ENCODE assay signal across 8 cellular contexts in the genomic region with DNA sequence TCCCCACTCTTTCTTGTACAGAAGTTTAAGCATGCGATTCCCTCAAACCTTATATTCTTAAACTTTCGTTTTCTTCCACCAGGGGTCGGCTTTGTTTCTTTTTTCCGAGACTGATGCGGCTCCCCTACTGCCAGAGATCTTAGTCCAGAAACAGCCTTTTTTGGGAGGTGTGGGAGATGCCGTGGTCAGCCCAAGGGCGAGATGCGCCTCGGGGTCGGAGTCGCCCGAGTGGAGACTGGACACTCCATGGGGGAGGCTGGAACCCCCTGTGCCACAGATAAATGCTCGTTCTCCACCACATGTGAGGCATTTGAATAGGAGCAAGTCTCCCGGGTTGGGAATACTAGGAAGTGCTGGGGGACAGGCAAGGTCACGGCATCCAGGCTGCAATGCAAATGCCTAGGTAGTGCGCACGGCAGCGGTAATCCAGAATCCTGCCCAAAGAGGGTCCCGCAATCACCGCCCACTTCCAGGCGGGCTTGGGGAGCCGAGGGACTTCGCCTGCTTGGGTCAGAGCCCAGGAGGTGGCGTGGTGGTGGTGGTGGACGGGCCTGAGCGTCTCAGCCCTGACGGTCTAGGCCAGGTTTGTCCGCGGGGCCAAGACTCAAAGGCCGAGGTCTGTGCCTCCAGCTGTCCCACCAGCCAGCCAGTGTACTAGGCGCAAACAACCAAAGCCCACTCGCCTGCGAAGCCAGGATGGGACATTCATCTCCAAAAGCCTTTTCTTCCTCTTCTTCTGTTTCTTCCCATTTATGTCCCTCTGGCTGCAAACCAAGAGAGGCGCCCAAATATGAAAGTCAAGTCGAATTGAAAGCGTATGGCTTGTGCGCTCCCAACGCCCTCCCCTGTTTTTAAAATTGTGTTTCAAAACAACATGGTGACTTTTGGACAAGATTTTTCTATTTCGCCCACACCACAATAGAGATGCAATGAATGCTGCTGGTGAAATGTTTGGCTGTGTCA. TPM values are rescaled to one million over a fixed set of nuclear protein-coding genes. Genes with fewer than 3 reads are reported as not detected.
A peak's percentile ranks its signal among the peaks of the same experiment; 100 is the strongest.
DNase-seq lines count a peak whose midpoint lies in the region; ATAC-seq and TF ChIP-seq lines count a peak whose summit lies in the region.

No MANE protein-coding gene starts in this region.

- H3K27me3 ChIP-seq in CD4-positive, alpha-beta T cell (ENCODE audit: control insufficient read depth, insufficient read depth, low read length) = peaks cover 92% of the 10 kb centered on the region
- peaks cover 93% of the 10 kb centered on the region for H3K27me3 ChIP-seq in iPS-20b (ENCODE audit: insufficient read depth, low read length)
- H3K27me3 ChIP-seq in skeletal muscle satellite cell (ENCODE audit: control insufficient read depth, insufficient read depth, low read length) = peaks cover 81% of the 10 kb centered on the region

- H3K4me1 ChIP-seq in iPS-20b (ENCODE audit: insufficient read depth, low read length) = peaks cover 10% of the 10 kb centered on the region; the same call in 1 of the 2 replicates
- peaks cover 22% of the 10 kb centered on the region for H3K4me1 ChIP-seq in skeletal muscle satellite cell (ENCODE audit: control insufficient read depth, insufficient read depth, low read length)

- DNase-seq in CD4-positive, alpha-beta T cell = no peak
- peak; percentile 27 for DNase-seq in H4 (ENCODE audit: low spot score)
- DNase-seq in NCI-H82 treated with DMSO at 0.1 percent for 48 hours (lab: John Stamatoyannopoulos, UW; ENCODE audit: unreplicated experiment) = peak; percentile 31
- DNase-seq in astrocyte of the hippocampus (ENCODE audit: low read depth, low spot score) = peak; percentile 81

- POLR2A ChIA-PET in CD4-positive, alpha-beta T cell (lab: Charles Lee) = no interaction called here

- intact Hi-C loops in CD4-positive, alpha-beta T cell (cut with DNase I, micrococcal nuclease) = loop anchor here (1.0 to 2.0 kb wide), 2 partner anchors 379 to 412 kb away; no protein-coding TSS in a partner anchor

- H3K27ac Mint-ChIP-seq in CD4-positive, alpha-beta T cell = no peak overlapping the region

- H3K9me3 ChIP-seq in CD4-positive, alpha-beta T cell (ENCODE audit: control insufficient read depth, low read length) = no peaks in the 10 kb centered on the region
- H3K9me3 ChIP-seq in iPS-20b (ENCODE audit: insufficient read depth, low read depth, low read length) (peaks cover 4% of the 10 kb centered on the region; the same call in 1 of the 2 replicates), skeletal muscle satellite cell (replicated peaks; ENCODE audit: low read length) (no peaks in the 10 kb centered on the region)

- H3K4me3 ChIP-seq in iPS-20b (ENCODE audit: low read length) (peak overlapping the region; percentile 60; the same call in 1 of the 2 replicates), skeletal muscle satellite cell (ENCODE audit: low read length) (peak overlapping the region; percentile 55)

- H3K36me3 Mint-ChIP-seq in CD4-positive, alpha-beta T cell (ENCODE audit: low read depth) = no peaks in the 10 kb centered on the region

- H3K4me2 ChIP-seq in skeletal muscle satellite cell (ENCODE audit: low read length) = peak overlapping the region; percentile 78

- CTCF ChIA-PET in CD4-positive, alpha-beta T cell (lab: Charles Lee) = no interaction called here

- no peaks in the 10 kb centered on the region for H3K36me3 ChIP-seq in iPS-20b (ENCODE audit: insufficient read depth, low read depth, low read length)
- no peaks in the 10 kb centered on the region for H3K36me3 ChIP-seq in skeletal muscle satellite cell (ENCODE audit: insufficient read depth, low read length)

- H3K4me1 Mint-ChIP-seq in CD4-positive, alpha-beta T cell (ENCODE audit: low read depth) = peaks cover 42% of the 10 kb centered on the region

- H3K9me3 Mint-ChIP-seq in CD4-positive, alpha-beta T cell = no peaks in the 10 kb centered on the region

- peak overlapping the region; percentile 56 for H3K4me3 Mint-ChIP-seq in CD4-positive, alpha-beta T cell

- no peak overlapping the region for H3K27ac ChIP-seq in CD4-positive, alpha-beta T cell (ENCODE audit: low read depth, low read length)
- no peak overlapping the region for H3K27ac ChIP-seq in iPS-20b (ENCODE audit: low read length)

- H3K9ac ChIP-seq in iPS-20b (ENCODE audit: low read depth, low read length) = no peak overlapping the region
- H3K9ac ChIP-seq in skeletal muscle satellite cell (ENCODE audit: low read depth, low read length) = no peak overlapping the region

- no peak for TF ChIP-seq CTCF in CD4-positive, alpha-beta T cell (IDR thresholded peaks at IDR 0.05)

- ATAC-seq in CD4-positive, alpha-beta T cell (ENCODE audit: poor library complexity) = no peak
- ATAC-seq in GM21737 (IDR thresholded peaks at IDR 0.05; ENCODE audit: unreplicated experiment) (no peak), HG03439 (IDR thresholded peaks at IDR 0.05; ENCODE audit: unreplicated experiment) (no peak)

- peaks cover 88% of the 10 kb centered on the region for H3K27me3 Mint-ChIP-seq in CD4-positive, alpha-beta T cell

RNA-seq across cellular contexts. Expression of gene OSTM1, which starts 39.3 kb away (rescaled TPM):
- 10 to 100 TPM; 16.3 to 20.9 TPM for total RNA-seq in CD4-positive, alpha-beta T cell
- total RNA-seq in H4 (2014; rRNA removed; shearing (Covaris generic)) = 19.0 and 29.8 TPM in 2 replicates
- total RNA-seq in skeletal muscle satellite cell (2012; rRNA removed) = 27.1 and 45.4 TPM in 2 replicates

RNA-seq across cellular contexts. Expression of gene NR2E1, which starts 52.0 kb away (rescaled TPM):
- total RNA-seq in CD4-positive, alpha-beta T cell = not detected
- total RNA-seq in H4 (2014; rRNA removed; shearing (Covaris generic)) = 0.39 and 0.51 TPM in 2 replicates
- total RNA-seq in skeletal muscle satellite cell (2012; rRNA removed) = not detected in 2 replicates

Comparison
In these comparisons a context has a peak if more than half of its experiments do, and no peak if none do; other contexts are left out.
1. DNase-seq: peak in H4 (single experiment), NCI-H82 treated with DMSO at 0.1 percent for 48 hours (single experiment) and astrocyte of the hippocampus (single experiment); none in CD4-positive, alpha-beta T cell (0 of 10).